ENCODE assay signal across 8 cellular contexts in the genomic region with DNA sequence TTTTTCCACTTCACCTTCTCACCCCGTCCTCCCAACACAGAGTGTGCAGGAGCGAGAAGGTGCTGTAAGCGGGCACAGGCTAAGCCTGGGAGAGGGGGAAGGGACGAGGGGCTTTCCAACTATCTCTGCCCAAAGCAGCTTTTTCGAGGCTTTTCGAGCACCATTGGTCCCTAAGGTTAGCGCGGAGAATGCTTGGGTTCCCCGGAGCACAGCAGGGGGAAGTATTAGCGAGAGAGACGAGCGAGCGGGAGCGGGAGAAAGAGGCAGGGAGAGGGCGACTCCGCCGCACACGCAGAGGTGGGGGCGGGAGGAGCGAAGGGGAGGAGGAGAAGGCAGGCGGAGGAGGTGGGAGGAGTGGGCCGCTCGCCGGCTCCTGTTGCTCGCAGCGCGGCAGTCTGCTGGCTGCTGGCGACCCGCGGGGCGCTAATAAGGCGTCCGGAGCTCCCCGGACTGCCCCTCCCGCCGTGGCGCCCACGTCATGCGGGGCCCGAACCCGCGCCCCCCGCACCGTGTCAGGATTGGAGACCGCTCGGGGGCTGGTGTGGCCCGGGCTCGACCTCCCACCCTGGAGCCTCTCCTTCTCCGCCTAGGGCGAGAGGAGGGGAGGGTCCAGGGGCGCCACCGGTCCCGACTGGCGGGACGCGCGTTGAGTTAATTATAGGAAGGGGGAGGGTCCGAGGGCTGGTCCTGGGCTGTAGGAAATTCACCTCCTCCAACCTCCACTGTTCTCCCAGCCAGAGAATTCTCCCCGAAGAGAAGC. TPM values are rescaled to one million over a fixed set of nuclear protein-coding genes. Genes with fewer than 3 reads are reported as not detected.
DNase-seq lines count a peak whose midpoint lies in the region; ATAC-seq and TF ChIP-seq lines count a peak whose summit lies in the region.

A gene (minus strand): TSS at position 263 of the 760 bp plus-strand sequence. CDS start 459 bp downstream, outside the sequence.

- H3K4me2 ChIP-seq in hepatocyte = peak within 1 kb of the TSS; percentile 98

- TF ChIP-seq CTCF in BE2C (IDR thresholded peaks at IDR 0.05; ENCODE audit: low read depth, low read length) (peak; percentile 6; the same call in 1 of the 2 replicates), astrocyte of the spinal cord (IDR thresholded peaks at IDR 0.05; ENCODE audit: low read depth, low read length) (no peak), hepatocyte (IDR thresholded peaks at IDR 0.05; ENCODE audit: poor library complexity) (peak; percentile 3), psoas muscle (IDR thresholded peaks at IDR 0.05) (no peak)

- in situ Hi-C loops in astrocyte of the spinal cord (cut with HindIII; ENCODE audit: low sequenced_read_pairs) = no loop called here

- H3K4me3 ChIP-seq in BE2C (ENCODE audit: low read depth, low read length) = peak within 1 kb of the TSS; percentile 88
- peak within 1 kb of the TSS; percentile 73 for H3K4me3 ChIP-seq in astrocyte of the spinal cord (ENCODE audit: low read depth, low read length)
- peak within 1 kb of the TSS; percentile 92 for H3K4me3 ChIP-seq in hepatocyte
- H3K4me3 ChIP-seq in psoas muscle = peak within 1 kb of the TSS; percentile 59

- intact Hi-C loops in psoas muscle (cut with DNase I) = no loop called here

- DNase-seq in BE2C (peak; percentile 90), NCI-H524 treated with DMSO at 0.1 percent for 48 hours (lab: John Stamatoyannopoulos, UW) (peak; percentile 21), astrocyte of the spinal cord (ENCODE audit: low read depth, low spot score) (peak; percentile 66), hepatocyte (ENCODE audit: low spot score) (peak; percentile 85), psoas muscle (peak; percentile 46 to 70)

- peak within 1 kb of the TSS; percentile 87 for H2AFZ ChIP-seq in hepatocyte

- H3K79me2 ChIP-seq in hepatocyte = no peaks in the 10 kb centered on the region

- no peaks in the 10 kb centered on the region for H4K20me1 ChIP-seq in hepatocyte (ENCODE audit: insufficient read depth, poor library complexity, severe bottlenecking)

- peak within 1 kb of the TSS; percentile 68 for H3K27ac ChIP-seq in hepatocyte
- H3K27ac ChIP-seq in psoas muscle = no peak within 1 kb of the TSS

- H3K27me3 ChIP-seq in BE2C (no peaks in the 10 kb centered on the region), hepatocyte (no peaks in the 10 kb centered on the region), psoas muscle (ENCODE audit: insufficient read depth in 3 of 3, low read length in 2 of 3) (peaks cover 0 to 6% (median 2%) of the 10 kb centered on the region in 3 donors)

- peaks cover 6% of the 10 kb centered on the region for H3K4me1 ChIP-seq in BE2C
- no peaks in the 10 kb centered on the region for H3K4me1 ChIP-seq in hepatocyte (ENCODE audit: insufficient read depth)
- H3K4me1 ChIP-seq in psoas muscle = no peaks in the 10 kb centered on the region

- H3K9me3 ChIP-seq in BE2C (no peaks in the 10 kb centered on the region), hepatocyte (ENCODE audit: low read depth) (no peaks in the 10 kb centered on the region), psoas muscle (no peaks in the 10 kb centered on the region)

- ATAC-seq in GM18868 (IDR thresholded peaks at IDR 0.05; ENCODE audit: unreplicated experiment) (peak; percentile 55), psoas muscle (peak; percentile 53 to 78 (median 68)), HG03095 (IDR thresholded peaks at IDR 0.05; ENCODE audit: unreplicated experiment) (no peak), HG03159 (IDR thresholded peaks at IDR 0.05; ENCODE audit: unreplicated experiment) (no peak)

- no peaks in the 10 kb centered on the region for H3K36me3 ChIP-seq in BE2C
- no peaks in the 10 kb centered on the region for H3K36me3 ChIP-seq in hepatocyte (replicated peaks; ENCODE audit: insufficient read depth, low read depth)
- H3K36me3 ChIP-seq in psoas muscle (ENCODE audit: insufficient read depth in 1 of 2, low read depth in 1 of 2) = no peaks in the 10 kb centered on the region

- under 1% methylated on average over 27 of the region's 59 CpGs for WGBS in hepatocyte (ENCODE audit: low lambda C conversion rate, missing lambda C conversion rate)
- 1 to 4% (median 2%) methylated on average over 28 to 59 of the region's 59 CpGs for WGBS in psoas muscle, 3 donors

- H3K9me2 ChIP-seq in hepatocyte (replicated peaks; ENCODE audit: insufficient read depth) = no peaks in the 10 kb centered on the region

RNA-seq across cellular contexts. Expression of the gene that starts here (rescaled TPM):
- polyA plus RNA-seq in BE2C (2012; ENCODE audit: insufficient read depth, insufficient read length, low read depth) = 13.2 TPM
- total RNA-seq in hepatocyte (3.8 and 5.8 TPM in 2 replicates), psoas muscle (under 1 TPM; 0.13 to 0.89 (median 0.36) TPM)
- polyA plus RNA-seq in hepatocyte (0.59 and 1.2 TPM in 2 replicates), psoas muscle (under 1 TPM; 0.01 to 0.10 (median 0.08) TPM)

Comparison
In these comparisons a context has a peak if more than half of its experiments do, and no peak if none do; other contexts are left out.
1. Peak in DNase-seq, ATAC-seq and H3K4me3 ChIP-seq in psoas muscle; RNA of the gene not detected or under 1 TPM.
2. DNase-seq: peak in every context shown above with its lines; median percentile 90 in BE2C; 85 in hepatocyte; 66 in astrocyte of the spinal cord; 58 in psoas muscle; 21 in NCI-H524 treated with DMSO at 0.1 percent for 48 hours.
3. CTCF ChIP-seq: peak in BE2C (single experiment) and hepatocyte (single experiment); none in astrocyte of the spinal cord (single experiment) and psoas muscle (single experiment).
4. Peak in every context shown above with its lines, with median percentiles within 50 percentile points of each other: H3K4me3 ChIP-seq.